In the genomic region with DNA sequence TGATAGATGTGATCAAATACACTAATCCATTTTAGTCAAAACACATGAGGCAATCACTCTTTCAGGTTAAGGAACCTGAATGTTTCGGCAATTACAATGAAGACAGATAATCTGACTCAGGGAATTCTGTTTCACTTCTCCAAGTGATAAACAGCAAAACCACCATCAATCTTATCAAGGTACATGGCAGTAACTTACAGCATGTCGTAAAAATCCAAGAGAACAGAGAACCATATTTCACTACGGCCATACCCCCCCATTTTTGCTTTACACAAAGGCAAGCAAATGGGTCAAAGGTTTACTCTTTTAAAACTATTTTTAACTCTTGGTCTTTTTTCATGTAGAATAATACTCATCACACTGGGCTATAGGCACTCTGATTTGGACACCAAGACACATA, we compare ENCODE assay signal across 18 cellular contexts.
DNase-seq lines count a peak whose midpoint lies in the region; ATAC-seq, FAIRE-seq and TF ChIP-seq lines count a peak whose summit lies in the region.
"Had no signal": no experiment of that assay in that cellular context is flagged by ENCODE, and none has a peak within 500 bp of the region (broad histone marks: within the 10 kb centered on the region; RNA-seq: fewer than 3 reads in every experiment).

No MANE protein-coding gene starts in this region.

- TF ChIP-seq CTCF in K562 (IDR thresholded peaks at IDR 0.05 in 2 of 3, conservative IDR thresholded peaks at IDR 0.05 in 1 of 3; ENCODE audit: insufficient read depth in 2 of 3, low read depth in 1 of 3, low read length in 3 of 3), result no peak

- H2AK5ac ChIP-seq in neuronal stem cell (ENCODE audit: low read depth, low read length), result no peak overlapping the region

- in situ Hi-C loops in K562 (cut with MboI), result no loop called here

- peaks cover 4% of the 10 kb centered on the region; the same call in 1 of the 3 replicates for H3K79me2 ChIP-seq in K562 (ENCODE audit: control insufficient read depth, insufficient read depth, low read length)

- no peaks in the 10 kb centered on the region for H3K79me1 ChIP-seq in neuronal stem cell (ENCODE audit: low read depth, low read length)

- H4K91ac ChIP-seq in neuronal stem cell (ENCODE audit: low read depth, low read length, poor library complexity), result no peak overlapping the region

- H3K4me2 ChIP-seq in K562 (ENCODE audit: insufficient read depth, low read length) (no peak overlapping the region), neuronal stem cell (ENCODE audit: insufficient read depth, low read length, poor library complexity, severe bottlenecking) (no peak overlapping the region)

- H3K4me3 ChIP-seq in K562 (no peak overlapping the region), small intestine (ENCODE audit: low read depth in 1 of 2, low read length in 2 of 2) (no peak overlapping the region), neuronal stem cell (ENCODE audit: low read length in 2 of 2) (no peak overlapping the region)

- H2BK12ac ChIP-seq in neuronal stem cell (ENCODE audit: low read length), result no peak overlapping the region

- H3K4me1 ChIP-seq in K562 (replicated peaks in 1 of 2; ENCODE audit: control insufficient read depth in 2 of 2, insufficient read depth in 2 of 2, low read length in 2 of 2), result peaks cover 0 to 13% of the 10 kb centered on the region in 2 experiments; a peak in 4 of 5 replicates
- no peaks in the 10 kb centered on the region for H3K4me1 ChIP-seq in small intestine (ENCODE audit: control insufficient read depth in 2 of 2, insufficient read depth in 1 of 2, low read depth in 1 of 2, low read length in 1 of 2)
- peaks cover 15 to 36% of the 10 kb centered on the region in 2 donors for H3K4me1 ChIP-seq in neuronal stem cell (ENCODE audit: control insufficient read depth in 2 of 2, insufficient read depth in 1 of 2, low read depth in 1 of 2, low read length in 2 of 2)
- H3K4me1 ChIP-seq: BE2C had no signal

- H2BK120ac ChIP-seq in neuronal stem cell (ENCODE audit: low read depth, low read length), result no peak overlapping the region

- no peaks in the 10 kb centered on the region for H3K9me1 ChIP-seq in K562 (ENCODE audit: control insufficient read depth, insufficient read depth, low read length)

- no peak overlapping the region for H3K4ac ChIP-seq in neuronal stem cell (ENCODE audit: low read length)

- H3K14ac ChIP-seq in neuronal stem cell (ENCODE audit: low read length), result no peak overlapping the region

- H3K23ac ChIP-seq in neuronal stem cell (ENCODE audit: low read depth, low read length, poor library complexity), result no peak overlapping the region

- no peak for TF ChIP-seq EP300 in K562 (IDR thresholded peaks at IDR 0.05; ENCODE audit: low read length)

- H2BK5ac ChIP-seq in neuronal stem cell (ENCODE audit: low read length), result no peak overlapping the region

- WGBS in K562 (ENCODE audit: insufficient coverage, low coverage, missing lambda C conversion rate), result 15% methylated on average over 3 of the region's 3 CpGs
- WGBS in small intestine, 3 donors, result 20 to 51% (median 28%) methylated on average over 3 of the region's 3 CpGs
- no CpG with 5 or more reads among the region's 3 CpGs for WGBS in neuronal stem cell (ENCODE audit: extremely low coverage in 2 of 2, insufficient read length in 2 of 2, insufficient replicate concordance in 1 of 2), 2 donors

- peak overlapping the region; percentile 23; the same call in 1 of the 3 replicates for H3K27ac ChIP-seq in K562 (ENCODE audit: extremely low read depth, low read depth, low read length)
- no peak overlapping the region for H3K27ac ChIP-seq in small intestine (ENCODE audit: low read depth in 1 of 2, low read length in 1 of 2)
- H3K27ac ChIP-seq in neuronal stem cell (replicated peaks; ENCODE audit: low read length), result no peak overlapping the region

- peak; percentile 29 for FAIRE-seq in K562 (lab: Jason Lieb, UNC)
- FAIRE-seq in small intestine (lab: Jason Lieb, UNC), result no peak
- FAIRE-seq: A204.1, GM12892, GM18507 had no signal

- ATAC-seq in K562, result no peak; the same call in 1 of the 3 replicates
- ATAC-seq: HCT116 had no signal

- no TSS peak for BruUV-seq in K562 (replicated peaks; lab: Mats Ljungman, UMichigan)

- no peak overlapping the region for H2BK15ac ChIP-seq in neuronal stem cell (ENCODE audit: low read length)

- TF ChIP-seq RAD21 in K562 (CRISPR knock-in tag; conservative IDR thresholded peaks at IDR 0.05 in 1 of 2, IDR thresholded peaks at IDR 0.05 in 1 of 2), result no peak

- no peak overlapping the region for H3K18ac ChIP-seq in neuronal stem cell (ENCODE audit: low read length)

- H2AFZ ChIP-seq in K562 (ENCODE audit: low read depth, low read length) (no peak overlapping the region), neuronal stem cell (ENCODE audit: low read length) (no peak overlapping the region)

- POLR2A ChIA-PET in K562 (lab: Yijun Ruan, JAX), result no interaction called here

- no peak for TF ChIP-seq POLR2A in K562 (conservative IDR thresholded peaks at IDR 0.05)

- H3K9me3 ChIP-seq in K562 (replicated peaks; ENCODE audit: control insufficient read depth, insufficient read depth, low read depth, low read length) (no peaks in the 10 kb centered on the region), small intestine (ENCODE audit: control insufficient read depth, low read depth) (no peaks in the 10 kb centered on the region), neuronal stem cell (replicated peaks in 1 of 2; ENCODE audit: control insufficient read depth in 2 of 2, insufficient read depth in 1 of 2, low read depth in 1 of 2, low read length in 2 of 2) (no peaks in the 10 kb centered on the region)
- H3K9me3 ChIP-seq: BE2C had no signal

- no peak overlapping the region for H3K9ac ChIP-seq in K562 (ENCODE audit: insufficient read depth in 1 of 2, low read depth in 2 of 2, low read length in 2 of 2)
- no peak overlapping the region for H3K9ac ChIP-seq in neuronal stem cell (ENCODE audit: low read depth, low read length, poor library complexity)

- CTCF ChIA-PET in K562 (lab: Yijun Ruan, JAX; ENCODE audit: low intra/inter-chr PET ratio), result no interaction called here

- peak; percentile 39 for DNase-seq in NCI-H226
- DNase-seq in K562 (ENCODE audit: extremely low read depth in 1 of 4, low spot score in 3 of 4), result no peak
- peak; percentile 40 for DNase-seq in small intestine
- no peak for DNase-seq in NCI-H510A (lab: John Stamatoyannopoulos, UW)
- no peak for DNase-seq in NAMALWA (ENCODE audit: low spot score)
- no peak for DNase-seq in neuronal stem cell (ENCODE audit: low spot score)
- DNase-seq: ACHN; BE2C; CD4-positive, alpha-beta T cell; DMS153; DMS79; GDM1; GOT3; H7 had no signal

- intact Hi-C loops in K562 (cut with micrococcal nuclease), result no loop called here

- H4K20me1 ChIP-seq in K562 (replicated peaks; ENCODE audit: control insufficient read depth, insufficient read depth, low read length), result no peaks in the 10 kb centered on the region

- no peaks in the 10 kb centered on the region for H3K27me3 ChIP-seq in K562 (ENCODE audit: control insufficient read depth in 2 of 2, insufficient read depth in 2 of 2, low read length in 2 of 2)
- H3K27me3 ChIP-seq in small intestine (ENCODE audit: control insufficient read depth in 2 of 2, insufficient read depth in 2 of 2, low read length in 2 of 2), result no peaks in the 10 kb centered on the region
- H3K27me3 ChIP-seq in neuronal stem cell (ENCODE audit: control insufficient read depth in 3 of 3, insufficient read depth in 3 of 3, low read depth in 1 of 3, low read length in 3 of 3), result no peaks in the 10 kb centered on the region
- H3K27me3 ChIP-seq: BE2C had no signal

- H4K8ac ChIP-seq in neuronal stem cell (ENCODE audit: low read depth, low read length), result no peak overlapping the region

- H3K36me3 ChIP-seq in K562 (ENCODE audit: control insufficient read depth, insufficient read depth, low read length) (peaks cover 12% of the 10 kb centered on the region; the same call in 1 of the 3 replicates), small intestine (ENCODE audit: control insufficient read depth in 2 of 2, insufficient read depth in 2 of 2, low read length in 2 of 2) (no peaks in the 10 kb centered on the region), neuronal stem cell (replicated peaks in 1 of 2; ENCODE audit: control insufficient read depth in 2 of 2, insufficient read depth in 2 of 2, low read length in 2 of 2) (no peaks in the 10 kb centered on the region)
- H3K36me3 ChIP-seq: BE2C had no signal

TF ChIP-seq in K562, 482 proteins besides CTCF, POLR2A, EP300 and RAD21 (continues in another document):
- TF ChIP-seq XRCC3 (IDR thresholded peaks at IDR 0.05) (no peak), MEIS2 (IDR thresholded peaks at IDR 0.05; ENCODE audit: partially characterized antibody) (peak; percentile 79), NFE2 (IDR thresholded peaks at IDR 0.05; ENCODE audit: low read depth) (no peak), ZNF347 (CRISPR knock-in tag; IDR thresholded peaks at IDR 0.05; ENCODE audit: low read depth) (no peak), ZNF316 (IDR thresholded peaks at IDR 0.05) (peak; percentile 37; the same call in 1 of the 2 replicates)
- TF ChIP-seq, protein P1, sequence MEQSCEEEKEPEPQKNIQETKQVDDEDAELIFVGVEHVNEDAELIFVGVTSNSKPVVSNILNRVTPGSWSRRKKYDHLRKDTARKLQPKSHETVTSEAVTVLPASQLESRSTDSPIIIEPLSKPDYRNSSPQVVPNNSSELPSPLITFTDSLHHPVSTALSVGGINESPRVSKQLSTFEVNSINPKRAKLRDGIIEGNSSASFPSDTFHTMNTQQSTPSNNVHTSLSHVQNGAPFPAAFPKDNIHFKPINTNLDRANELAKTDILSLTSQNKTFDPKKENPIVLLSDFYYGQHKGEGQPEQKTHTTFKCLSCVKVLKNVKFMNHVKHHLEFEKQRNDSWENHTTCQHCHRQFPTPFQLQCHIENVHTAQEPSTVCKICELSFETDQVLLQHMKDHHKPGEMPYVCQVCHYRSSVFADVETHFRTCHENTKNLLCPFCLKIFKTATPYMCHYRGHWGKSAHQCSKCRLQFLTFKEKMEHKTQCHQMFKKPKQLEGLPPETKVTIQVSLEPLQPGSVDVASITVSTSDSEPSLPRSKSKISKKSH (CRISPR knock-in tag; IDR thresholded peaks at IDR 0.05), result no peak

Comparison
In these comparisons a context has a peak if more than half of its experiments do, and no peak if none do; other contexts are left out.
1. DNase-seq: peak in NCI-H226 (single experiment) and small intestine (single experiment); none in K562 (0 of 4), NCI-H510A (single experiment), NAMALWA (single experiment) and neuronal stem cell (single experiment).